13 cellular contexts compared by ENCODE assay signal in the genomic region with DNA sequence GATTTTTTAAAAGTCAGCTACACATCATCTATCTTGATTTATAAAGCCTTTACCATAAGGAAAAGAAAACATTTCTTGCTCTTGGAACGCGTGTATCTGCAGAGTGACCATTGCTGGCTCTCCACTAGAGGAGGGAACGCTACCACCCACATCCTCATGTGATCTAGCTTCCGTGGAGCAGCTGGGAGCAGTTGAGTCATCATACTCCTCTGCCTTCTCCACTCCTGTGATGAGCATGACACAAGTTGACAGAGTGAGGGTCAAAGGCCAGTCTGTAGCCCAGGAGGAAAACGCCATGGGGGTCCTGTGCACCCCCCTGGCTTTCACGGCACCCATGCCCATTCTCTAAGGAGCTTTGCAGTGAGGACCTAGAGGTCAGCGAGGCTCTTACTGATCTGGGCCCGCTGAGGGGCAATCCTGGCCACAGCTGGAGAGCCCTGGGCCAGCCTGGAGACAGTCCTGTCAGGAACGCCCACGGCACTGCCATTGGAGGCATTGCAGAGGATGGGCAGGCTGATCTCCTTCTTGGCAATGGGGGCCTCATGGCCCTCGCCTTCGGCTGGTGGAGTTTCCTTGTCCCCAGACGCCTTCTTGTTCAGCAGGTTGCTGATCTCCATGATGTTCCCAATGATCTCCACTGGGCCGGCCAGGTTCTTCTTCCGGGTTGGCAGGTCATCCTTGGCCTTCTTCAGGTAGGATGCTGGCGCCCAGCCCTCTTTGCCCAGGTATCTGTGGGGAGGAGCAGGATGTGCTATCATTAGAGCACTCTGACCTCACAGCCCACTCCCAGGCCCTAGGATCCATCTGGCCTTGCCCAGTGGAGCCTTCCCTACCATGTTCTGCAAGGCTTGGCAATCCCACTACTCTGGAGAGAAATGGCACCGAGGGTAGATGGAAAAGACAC.
A peak's percentile ranks its signal among the peaks of the same experiment; 100 is the strongest.
DNase-seq lines count a peak whose midpoint lies in the region; ATAC-seq, FAIRE-seq and TF ChIP-seq lines count a peak whose summit lies in the region.
"Had no signal": no experiment of that assay in that cellular context is flagged by ENCODE, and none has a peak within 500 bp of the region (broad histone marks: within the 10 kb centered on the region; RNA-seq: fewer than 3 reads in every experiment).

No MANE protein-coding gene starts in this region.

- no peak for TF ChIP-seq POLR2A in H54 (IDR thresholded peaks at IDR 0.05; ENCODE audit: low read depth, low read length)

- no peaks in the 10 kb centered on the region for H3K4me1 Mint-ChIP-seq in activated CD8-positive, alpha-beta T cell treated with anti-CD3 and anti-CD28 coated beads for 36 hours (ENCODE audit: low read depth)

- ATAC-seq in activated CD8-positive, alpha-beta T cell treated with anti-CD3 and anti-CD28 coated beads for 36 hours, result no peak

- H3K4me3 Mint-ChIP-seq in activated CD8-positive, alpha-beta T cell treated with anti-CD3 and anti-CD28 coated beads for 36 hours, result no peak overlapping the region
- H3K4me3 Mint-ChIP-seq: activated naive CD8-positive, alpha-beta T cell treated with anti-CD3 and anti-CD28 coated beads, Interleukin-2, amount 10 ng/mL, durations not matched to agents 7 days and 5 days had no signal

- no peaks in the 10 kb centered on the region for H3K9me3 Mint-ChIP-seq in activated CD8-positive, alpha-beta T cell treated with anti-CD3 and anti-CD28 coated beads for 36 hours
- H3K9me3 Mint-ChIP-seq: activated naive CD8-positive, alpha-beta T cell treated with anti-CD3 and anti-CD28 coated beads, Interleukin-2, amount 10 ng/mL, durations not matched to agents 7 days and 5 days had no signal

- POLR2A ChIA-PET in activated CD8-positive, alpha-beta T cell treated with anti-CD3 and anti-CD28 coated beads for 36 hours (lab: Charles Lee), result interaction anchor here (1.2 to 1.6 kb wide), 2 partner anchors 36 to 67 kb away, joined by 3 to 4 read pairs; no protein-coding TSS in a partner anchor

- no peak for FAIRE-seq in H54 (lab: Jason Lieb, UNC)
- FAIRE-seq: kidney had no signal

- H3K27me3 Mint-ChIP-seq in activated CD8-positive, alpha-beta T cell treated with anti-CD3 and anti-CD28 coated beads for 36 hours, result no peaks in the 10 kb centered on the region
- H3K27me3 Mint-ChIP-seq: activated naive CD8-positive, alpha-beta T cell treated with anti-CD3 and anti-CD28 coated beads, Interleukin-2, amount 10 ng/mL, durations not matched to agents 7 days and 5 days; progenitor cell of endocrine pancreas had no signal

- H3K27ac Mint-ChIP-seq in activated CD8-positive, alpha-beta T cell treated with anti-CD3 and anti-CD28 coated beads for 36 hours, result no peak overlapping the region
- H3K27ac Mint-ChIP-seq: activated naive CD8-positive, alpha-beta T cell treated with anti-CD3 and anti-CD28 coated beads, Interleukin-2, amount 10 ng/mL, durations not matched to agents 7 days and 5 days; progenitor cell of endocrine pancreas had no signal

- intact Hi-C loops in activated CD8-positive, alpha-beta T cell treated with anti-CD3 and anti-CD28 coated beads for 36 hours (cut with micrococcal nuclease), result no loop called here

- DNase-seq in H54 (ENCODE audit: insufficient read length, low spot score) (peak; percentile 47), anterior cingulate cortex (lab: John Stamatoyannopoulos, UW) (peak in 35 of 58 donors; percentile 12 to 70 (median 41)), inferior parietal cortex (ENCODE audit: extremely low spot score) (peak; percentile 64), substantia nigra (lab: John Stamatoyannopoulos, UW) (peak in 10 of 49 donors; percentile 12 to 59 (median 24)), H4 (ENCODE audit: low spot score) (no peak), mesenteric fat pad (ENCODE audit: low spot score) (no peak)
- DNase-seq in activated CD8-positive, alpha-beta T cell treated with anti-CD3 and anti-CD28 coated beads for 36 hours, result no peak
- DNase-seq: activated naive CD8-positive, alpha-beta T cell treated with anti-CD3 and anti-CD28 coated beads, Interleukin-2, amount 10 ng/mL, durations not matched to agents 7 days and 5 days; kidney; NCI-H187; thyroid gland had no signal

- CTCF ChIA-PET in activated CD8-positive, alpha-beta T cell treated with anti-CD3 and anti-CD28 coated beads for 36 hours (lab: Charles Lee), result interaction anchor here (1.2 to 6.7 kb wide), 2 partner anchors 70 to 74 kb away, joined by 3 to 53 read pairs; no protein-coding TSS in a partner anchor

- H3K36me3 Mint-ChIP-seq in activated CD8-positive, alpha-beta T cell treated with anti-CD3 and anti-CD28 coated beads for 36 hours (ENCODE audit: low read depth), result no peaks in the 10 kb centered on the region

- H3K27ac ChIP-seq in substantia nigra (ENCODE audit: low read depth, low read length, poor library complexity, severe bottlenecking), result peak overlapping the region; percentile 31
- H3K27ac ChIP-seq: epithelial cell of prostate, thyroid gland had no signal

- no peak for TF ChIP-seq CTCF in activated CD8-positive, alpha-beta T cell treated with anti-CD3 and anti-CD28 coated beads for 36 hours (IDR thresholded peaks at IDR 0.05)

Comparison
In these comparisons a context has a peak if more than half of its experiments do, and no peak if none do; other contexts are left out.
1. DNase-seq: peak in H54 (single experiment), anterior cingulate cortex (35 of 58) and inferior parietal cortex (single experiment); none in H4 (single experiment), activated CD8-positive, alpha-beta T cell treated with anti-CD3 and anti-CD28 coated beads for 36 hours (single experiment) and mesenteric fat pad (single experiment).